ENCODE assay signal across 9 cellular contexts in genomic region chr19:17136026-17136425, GRCh38.
DNase-seq lines count a peak whose midpoint lies in the region; ATAC-seq, FAIRE-seq and TF ChIP-seq lines count a peak whose summit lies in the region.
"Had no signal": no experiment of that assay in that cellular context is flagged by ENCODE, and none has a peak within 500 bp of the region (broad histone marks: within the 10 kb centered on the region; RNA-seq: fewer than 3 reads in every experiment).

No MANE protein-coding gene starts in this region.

- H2BK120ac ChIP-seq in trophoblast cell (ENCODE audit: insufficient read depth, low read length, poor library complexity): peak overlapping the region; percentile 94

- H3K79me2 ChIP-seq in trophoblast cell (ENCODE audit: control insufficient read depth, insufficient read depth, low read length, poor library complexity): peaks cover 11% of the 10 kb centered on the region

- intact Hi-C loops in heart right ventricle (cut with DNase I): loop anchor here in 4 of 10 donors (5.0 to 10.0 kb wide), 3 partner anchors 39 to 59 kb away; partner anchors contain the start of genes HAUS8 (in 2 of the 4) and MYO9B (in 2 of the 4)

- H3K4me3 Mint-ChIP-seq in activated T-cell treated with anti-CD3 and anti-CD28 coated beads, Interleukin-2, amount 50 U/mL, for 4 hours: no peak overlapping the region

- H4K91ac ChIP-seq in trophoblast cell (ENCODE audit: low read depth, low read length): peak overlapping the region; percentile 92

- H3K27me3 Mint-ChIP-seq in activated T-cell treated with anti-CD3 and anti-CD28 coated beads, Interleukin-2, amount 50 U/mL, for 4 hours (ENCODE audit: low read depth): no peaks in the 10 kb centered on the region

- peaks cover 11 to 44% (median 25%) of the 10 kb centered on the region in 11 experiments for H3K36me3 ChIP-seq in BLaER1 treated with 17β-estradiol and CSF1 and Interleukin-3, amounts not matched to agents 10 nM and 100 nM
- H3K36me3 ChIP-seq in heart right ventricle (peaks cover 0 to under 1% (median 0%) of the 10 kb centered on the region in 9 donors), trophoblast cell (ENCODE audit: control insufficient read depth in 1 of 2, insufficient read depth in 2 of 2, low read length in 2 of 2) (no peaks in the 10 kb centered on the region)

- ATAC-seq in SK-N-SH treated with all-trans-retinoic acid at 6 μM for 48 hours (peak; percentile 6; the same call in 2 of the 3 replicates), heart right ventricle (peak in 6 of 8 donors; percentile 6 to 32 (median 18))
- no peak for ATAC-seq in activated T-cell treated with anti-CD3 and anti-CD28 coated beads, Interleukin-2, amount 50 U/mL, for 4 hours

- peak overlapping the region; percentile 79 for H4K8ac ChIP-seq in trophoblast cell (ENCODE audit: low read depth, low read length)

- H3K27ac ChIP-seq in BLaER1 treated with 17β-estradiol and CSF1 and Interleukin-3, amounts not matched to agents 10 nM and 100 nM: peak overlapping the region; percentile 50 to 96 (median 88); a peak in 21 of 22 replicates
- peak overlapping the region; percentile 85 to 99 (median 90) for H3K27ac ChIP-seq in heart right ventricle
- peak overlapping the region; percentile 97 for H3K27ac ChIP-seq in trophoblast cell (ENCODE audit: low read depth, low read length)

- peaks cover 36% of the 10 kb centered on the region for H3K79me1 ChIP-seq in trophoblast cell (ENCODE audit: low read length)

- H4K12ac ChIP-seq in trophoblast cell (ENCODE audit: low read depth, low read length): peak overlapping the region; percentile 13

- H3K4me3 ChIP-seq in BLaER1 treated with 17β-estradiol and CSF1 and Interleukin-3, amounts not matched to agents 10 nM and 100 nM: peak overlapping the region in 3 of 10 experiments; percentile 20 to 47 (median 34); a peak in 3 of 20 replicates
- peak overlapping the region in 7 of 10 donors; percentile 1 to 49 (median 31) for H3K4me3 ChIP-seq in heart right ventricle
- no peak overlapping the region for H3K4me3 ChIP-seq in trophoblast cell (ENCODE audit: low read depth, low read length)

- peak overlapping the region; percentile 81 to 97 (median 93) for H3K4me2 ChIP-seq in BLaER1 treated with 17β-estradiol and CSF1 and Interleukin-3, amounts not matched to agents 10 nM and 100 nM
- H3K4me2 ChIP-seq in trophoblast cell (ENCODE audit: low read length): peak overlapping the region; percentile 69

- peak overlapping the region; percentile 88 for H2AK5ac ChIP-seq in trophoblast cell (ENCODE audit: low read length)

- H2BK5ac ChIP-seq in trophoblast cell (ENCODE audit: low read depth, low read length, poor library complexity): peak overlapping the region; percentile 93

- H2BK12ac ChIP-seq in trophoblast cell (ENCODE audit: low read length): peak overlapping the region; percentile 74

- no peak overlapping the region for H3K23ac ChIP-seq in trophoblast cell (ENCODE audit: low read length)

- DNase-seq in heart right ventricle: no peak
- DNase-seq in trophoblast cell: no peak
- no peak for DNase-seq in HCEC 1CT
- no peak for DNase-seq in activated T-cell treated with anti-CD3 and anti-CD28 coated beads, Interleukin-2, amount 50 U/mL, for 4 hours
- no peak for DNase-seq in D721Med (ENCODE audit: insufficient read length, low spot score)
- DNase-seq in GM10266 (ENCODE audit: extremely low spot score): no peak
- DNase-seq: activated effector memory CD4-positive, alpha-beta T cell treated with anti-CD3 and anti-CD28 coated beads, Interleukin-2, amount 50 U/mL, for 16 hours had no signal

- WGBS in heart right ventricle, 2 donors: 38% methylated on average over 9 of the region's 9 CpGs
- WGBS in trophoblast cell (ENCODE audit: extremely low coverage, insufficient coverage, insufficient read length): no CpG with 5 or more reads among the region's 9 CpGs

- no peak overlapping the region for H2AFZ ChIP-seq in trophoblast cell (ENCODE audit: insufficient read depth, low read length, poor library complexity)

- H3K18ac ChIP-seq in trophoblast cell (ENCODE audit: low read length): peak overlapping the region; percentile 86

- TF ChIP-seq CTCF in heart right ventricle (IDR thresholded peaks at IDR 0.05): no peak
- TF ChIP-seq CTCF in D721Med (IDR thresholded peaks at IDR 0.05; ENCODE audit: insufficient read depth, missing control alignments): no peak
- no peak for TF ChIP-seq CTCF in GM10266 (IDR thresholded peaks at IDR 0.05; ENCODE audit: control insufficient read depth, insufficient read depth, low read depth, missing control alignments)

- H3K4me1 ChIP-seq in BLaER1 treated with 17β-estradiol and CSF1 and Interleukin-3, amounts not matched to agents 10 nM and 100 nM: peaks cover 57 to 73% (median 61%) of the 10 kb centered on the region in 10 experiments
- H3K4me1 ChIP-seq in heart right ventricle: peaks cover 15 to 53% (median 43%) of the 10 kb centered on the region in 9 donors
- H3K4me1 ChIP-seq in trophoblast cell (ENCODE audit: control insufficient read depth in 1 of 2, insufficient read depth in 2 of 2, low read length in 2 of 2): peaks cover 21 to 26% of the 10 kb centered on the region in 2 experiments

- H3K9me3 Mint-ChIP-seq in activated T-cell treated with anti-CD3 and anti-CD28 coated beads, Interleukin-2, amount 50 U/mL, for 4 hours: no peaks in the 10 kb centered on the region

- H3K9me3 ChIP-seq in BLaER1 treated with 17β-estradiol and CSF1 and Interleukin-3, amounts not matched to agents 10 nM and 100 nM (replicated peaks in 1 of 11): no peaks in the 10 kb centered on the region
- no peaks in the 10 kb centered on the region for H3K9me3 ChIP-seq in heart right ventricle
- peaks cover under 1% of the 10 kb centered on the region for H3K9me3 ChIP-seq in trophoblast cell (ENCODE audit: insufficient read depth, low read depth, low read length)

- no peak for FAIRE-seq in D721Med (lab: Jason Lieb, UNC)

- peak overlapping the region; percentile 53 for H3K4ac ChIP-seq in trophoblast cell (ENCODE audit: low read depth, low read length)

- H3K4me1 Mint-ChIP-seq in activated T-cell treated with anti-CD3 and anti-CD28 coated beads, Interleukin-2, amount 50 U/mL, for 4 hours (ENCODE audit: low read depth): peaks cover 13% of the 10 kb centered on the region

- H3K27me3 ChIP-seq in BLaER1 treated with 17β-estradiol and CSF1 and Interleukin-3, amounts not matched to agents 10 nM and 100 nM: no peaks in the 10 kb centered on the region
- H3K27me3 ChIP-seq in heart right ventricle: no peaks in the 10 kb centered on the region
- H3K27me3 ChIP-seq in trophoblast cell (ENCODE audit: insufficient read depth, low read length): no peaks in the 10 kb centered on the region

- H3K9ac ChIP-seq in BLaER1 treated with 17β-estradiol and CSF1 and Interleukin-3, amounts not matched to agents 10 nM and 100 nM: peak overlapping the region; percentile 65 to 86 (median 77)
- H3K9ac ChIP-seq in trophoblast cell (ENCODE audit: low read length): no peak overlapping the region

- peak overlapping the region; percentile 90 for H3K14ac ChIP-seq in trophoblast cell (ENCODE audit: low read length)

- peaks cover 0 to 88% (median 8%) of the 10 kb centered on the region in 11 experiments; a peak in 12 of 22 replicates for H4K20me1 ChIP-seq in BLaER1 treated with 17β-estradiol and CSF1 and Interleukin-3, amounts not matched to agents 10 nM and 100 nM

- H3K36me3 Mint-ChIP-seq in activated T-cell treated with anti-CD3 and anti-CD28 coated beads, Interleukin-2, amount 50 U/mL, for 4 hours (ENCODE audit: insufficient read depth): peaks cover 6% of the 10 kb centered on the region

TF ChIP-seq in SK-N-SH treated with all-trans-retinoic acid at 6 μM for 48 hours, 23 proteins besides CTCF, POLR2A, EP300 and RAD21:
- TF ChIP-seq ZNF70 (CRISPR knock-in tag; IDR thresholded peaks at IDR 0.05) (no peak), ISL1 (CRISPR knock-in tag; IDR thresholded peaks at IDR 0.05) (no peak), RARB (CRISPR knock-in tag; IDR thresholded peaks at IDR 0.05) (no peak), ZC3H10 (CRISPR knock-in tag; IDR thresholded peaks at IDR 0.05) (no peak)

Comparison
In these comparisons a context has a peak if more than half of its experiments do, and no peak if none do; other contexts are left out.
1. ATAC-seq: peak in SK-N-SH treated with all-trans-retinoic acid at 6 μM for 48 hours (single experiment) and heart right ventricle (6 of 8); none in activated T-cell treated with anti-CD3 and anti-CD28 coated beads, Interleukin-2, amount 50 U/mL, for 4 hours (0 of 2).
2. Peak in every context shown above with its lines, with median percentiles within 50 percentile points of each other: H3K27ac ChIP-seq.